In the genomic region with DNA sequence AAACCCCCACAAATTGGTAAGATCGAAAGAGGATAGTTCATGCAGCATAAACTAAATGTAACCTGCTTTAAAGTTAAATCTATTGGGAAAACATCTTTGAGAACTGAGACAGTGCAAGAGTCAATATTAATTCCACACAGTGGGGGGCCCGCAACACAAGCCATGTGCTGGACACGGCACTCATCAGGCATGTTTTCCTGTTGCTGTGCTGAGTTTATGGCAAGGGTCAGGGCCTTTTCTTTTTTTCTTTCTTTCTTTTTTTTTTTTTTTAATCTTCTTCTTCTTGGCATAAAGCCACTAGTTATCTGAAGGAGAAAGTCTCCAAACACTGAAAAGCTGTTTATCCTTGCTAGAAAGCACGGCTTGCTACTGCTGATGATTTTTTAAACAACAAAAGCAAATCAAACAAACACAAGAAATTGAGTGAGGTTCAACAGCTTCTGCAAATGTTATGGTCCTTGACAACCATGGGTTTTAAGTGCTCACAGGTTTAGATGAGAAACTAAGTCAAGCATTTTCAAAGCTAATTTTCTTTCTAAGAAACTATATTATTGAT, we compare ENCODE assay signal across 19 cellular contexts.
DNase-seq lines count a peak whose midpoint lies in the region; ATAC-seq and TF ChIP-seq lines count a peak whose summit lies in the region.
"Had no signal": no experiment of that assay in that cellular context is flagged by ENCODE, and none has a peak within 500 bp of the region (broad histone marks: within the 10 kb centered on the region; RNA-seq: fewer than 3 reads in every experiment).

No MANE protein-coding gene starts in this region.

- intact Hi-C loops in Calu3 (cut with micrococcal nuclease; ENCODE audit: unreplicated experiment), result no loop called here
- intact Hi-C loops in mucosa of descending colon (cut with DNase I, micrococcal nuclease), result no loop called here

- H3K4me3 ChIP-seq in mucosa of descending colon, result no peak overlapping the region
- H3K4me3 ChIP-seq: A549, esophagus muscularis mucosa, MG63, neural progenitor cell, SK-N-MC, thoracic aorta had no signal

- H3K4me1 ChIP-seq in mucosa of descending colon (ENCODE audit: low read depth), result no peaks in the 10 kb centered on the region
- H3K4me1 ChIP-seq: A549 had no signal

- no peaks in the 10 kb centered on the region for H3K36me3 ChIP-seq in mucosa of descending colon (ENCODE audit: low read depth)
- H3K36me3 ChIP-seq: esophagus muscularis mucosa, MG63, neural progenitor cell, thoracic aorta had no signal

- no peaks in the 10 kb centered on the region for H3K9me3 Mint-ChIP-seq in endothelial cell (ENCODE audit: unreplicated experiment)
- H3K9me3 Mint-ChIP-seq in osteocyte (ENCODE audit: unreplicated experiment), result no peaks in the 10 kb centered on the region
- no peaks in the 10 kb centered on the region for H3K9me3 Mint-ChIP-seq in Calu3 (ENCODE audit: low read depth, unreplicated experiment)
- H3K9me3 Mint-ChIP-seq: neural progenitor cell had no signal

- no peaks in the 10 kb centered on the region for H3K36me3 Mint-ChIP-seq in endothelial cell (ENCODE audit: low read depth, unreplicated experiment)
- H3K36me3 Mint-ChIP-seq in osteocyte (ENCODE audit: unreplicated experiment), result peaks cover 3% of the 10 kb centered on the region
- H3K36me3 Mint-ChIP-seq in Calu3 (ENCODE audit: insufficient read depth, unreplicated experiment), result no peaks in the 10 kb centered on the region

- TF ChIP-seq CTCF in endothelial cell (IDR thresholded peaks at IDR 0.05; ENCODE audit: unreplicated experiment) (no peak), osteocyte (IDR thresholded peaks at IDR 0.05) (no peak), Calu3 (IDR thresholded peaks at IDR 0.05; ENCODE audit: unreplicated experiment) (no peak), mucosa of descending colon (IDR thresholded peaks at IDR 0.05) (no peak)

- peak; percentile 6 for DNase-seq in NCI-H510A treated with DMSO at 0.1 percent for 48 hours (lab: John Stamatoyannopoulos, UW)
- no peak for DNase-seq in NCI-H510A (lab: John Stamatoyannopoulos, UW)
- DNase-seq in NCI-H2227 treated with DMSO at 0.1 percent for 48 hours (lab: John Stamatoyannopoulos, UW), result peak; percentile 36
- no peak for DNase-seq in endothelial cell (ENCODE audit: low spot score)
- DNase-seq in osteocyte (ENCODE audit: extremely low spot score, unreplicated experiment), result no peak
- DNase-seq in Calu3, result no peak
- DNase-seq in mucosa of descending colon, result no peak
- DNase-seq: activated CD8-positive, alpha-beta T cell treated with anti-CD3 and anti-CD28 coated beads, Interleukin-2, amount 10 ng/mL, durations not matched to agents 7 days and 5 days; amygdala; cortex of kidney; MG63; NCI-H2107; stimulated activated CD4-positive, alpha-beta T cell treated with anti-CD3 and anti-CD28 coated beads, Interleukin-2, amount 100 ng/mL, for 48 hours had no signal

- no peak for ATAC-seq in mucosa of descending colon
- ATAC-seq in HG02870 (IDR thresholded peaks at IDR 0.05; ENCODE audit: unreplicated experiment), result no peak
- ATAC-seq: A549; activated CD8-positive, alpha-beta T cell treated with anti-CD3 and anti-CD28 coated beads, Interleukin-2, amount 10 ng/mL, durations not matched to agents 7 days and 5 days had no signal

- H3K4me3 Mint-ChIP-seq in endothelial cell (ENCODE audit: unreplicated experiment) (no peak overlapping the region), osteocyte (ENCODE audit: unreplicated experiment) (no peak overlapping the region), Calu3 (ENCODE audit: low read depth, unreplicated experiment) (no peak overlapping the region)
- H3K4me3 Mint-ChIP-seq: activated CD8-positive, alpha-beta T cell treated with anti-CD3 and anti-CD28 coated beads, Interleukin-2, amount 10 ng/mL, durations not matched to agents 7 days and 5 days; neural progenitor cell had no signal

- H3K27me3 Mint-ChIP-seq in endothelial cell (ENCODE audit: unreplicated experiment) (peaks cover 5% of the 10 kb centered on the region), osteocyte (ENCODE audit: unreplicated experiment) (no peaks in the 10 kb centered on the region), Calu3 (ENCODE audit: unreplicated experiment) (peaks cover 89% of the 10 kb centered on the region)

- peak overlapping the region; percentile 3 for H3K27ac Mint-ChIP-seq in endothelial cell (ENCODE audit: unreplicated experiment)
- H3K27ac Mint-ChIP-seq in osteocyte (ENCODE audit: unreplicated experiment), result peak overlapping the region; percentile 6
- H3K27ac Mint-ChIP-seq in Calu3 (ENCODE audit: unreplicated experiment), result no peak overlapping the region
- H3K27ac Mint-ChIP-seq: activated CD8-positive, alpha-beta T cell treated with anti-CD3 and anti-CD28 coated beads, Interleukin-2, amount 10 ng/mL, durations not matched to agents 7 days and 5 days had no signal

- H3K9me3 ChIP-seq in mucosa of descending colon, result no peaks in the 10 kb centered on the region
- H3K9me3 ChIP-seq: A549, esophagus muscularis mucosa, MG63, thoracic aorta had no signal

- BruUV-seq in Calu3 (replicated peaks; lab: Mats Ljungman, UMichigan), result no TSS peak

- H3K4me1 Mint-ChIP-seq in endothelial cell (ENCODE audit: unreplicated experiment) (peaks cover 73% of the 10 kb centered on the region), osteocyte (ENCODE audit: unreplicated experiment) (peaks cover 29% of the 10 kb centered on the region), Calu3 (ENCODE audit: low read depth, unreplicated experiment) (no peaks in the 10 kb centered on the region)

- CTCF ChIA-PET in Calu3 (lab: Charles Lee), result no interaction called here

Comparison
In these comparisons a context has a peak if more than half of its experiments do, and no peak if none do; other contexts are left out.
1. DNase-seq: peak in NCI-H510A treated with DMSO at 0.1 percent for 48 hours (single experiment) and NCI-H2227 treated with DMSO at 0.1 percent for 48 hours (single experiment); none in NCI-H510A (single experiment), endothelial cell (single experiment), osteocyte (single experiment), Calu3 (single experiment) and mucosa of descending colon (0 of 3).